Comparison of ENCODE assay signal across 8 cellular contexts in genomic region chr12:8697120-8697475, GRCh38. TPM values are rescaled to one million over a fixed set of nuclear protein-coding genes. Genes with fewer than 3 reads are reported as not detected.
DNase-seq lines count a peak whose midpoint lies in the region; ATAC-seq lines count a peak whose summit lies in the region.

No MANE protein-coding gene starts in this region.

- H3K27me3 Mint-ChIP-seq in activated naive CD4-positive, alpha-beta T cell treated with anti-CD3 and anti-CD28 coated beads for 36 hours (ENCODE audit: low read depth), result no peaks in the 10 kb centered on the region
- no peaks in the 10 kb centered on the region for H3K27me3 Mint-ChIP-seq in stimulated activated naive CD8-positive, alpha-beta T cell treated with anti-CD3 and anti-CD28 coated beads, Interleukin-15, amount 100 ng/mL, for 72 hours

- peak overlapping the region; percentile 82 for H3K27ac ChIP-seq in caudate nucleus (ENCODE audit: low read depth, low read length)

- no peaks in the 10 kb centered on the region for H3K36me3 Mint-ChIP-seq in activated naive CD4-positive, alpha-beta T cell treated with anti-CD3 and anti-CD28 coated beads for 36 hours (ENCODE audit: low read depth)

- intact Hi-C loops in activated naive CD4-positive, alpha-beta T cell treated with anti-CD3 and anti-CD28 coated beads for 36 hours (cut with micrococcal nuclease), result loop anchor here (2.0 to 5.0 kb wide), 2 partner anchors 195 to 252 kb away; partner anchors contain the start of gene M6PR

- ATAC-seq in HG02973 (IDR thresholded peaks at IDR 0.05; ENCODE audit: unreplicated experiment), result peak; percentile 11
- ATAC-seq in stimulated activated naive CD8-positive, alpha-beta T cell treated with anti-CD3 and anti-CD28 coated beads, Interleukin-15, amount 100 ng/mL, for 72 hours, result peak; percentile 35

- DNase-seq in activated naive CD4-positive, alpha-beta T cell treated with anti-CD3 and anti-CD28 coated beads for 36 hours, result no peak
- DNase-seq in activated naive CD4-positive, alpha-beta T cell treated with anti-CD3 and anti-CD28 coated beads, Interleukin-2, amount 50 U/mL, for 16 hours, result no peak
- peak; percentile 53 to 65 for DNase-seq in NOMO-1 (lab: John Stamatoyannopoulos, UW; ENCODE audit: unreplicated experiment in 2 of 2)
- DNase-seq in caudate nucleus (lab: John Stamatoyannopoulos, UW), result peak in 3 of 61 donors; percentile 50 to 64 (median 51)
- peak; percentile 50 for DNase-seq in kidney tubule cell (ENCODE audit: low spot score)
- DNase-seq in stimulated activated naive CD8-positive, alpha-beta T cell treated with anti-CD3 and anti-CD28 coated beads, Interleukin-15, amount 100 ng/mL, for 72 hours, result no peak
- DNase-seq in stimulated activated CD4-positive, alpha-beta T cell treated with anti-CD3 and anti-CD28 coated beads, Interleukin-4, amount 100 ng/mL, for 24 hours, result no peak

- H3K4me1 Mint-ChIP-seq in activated naive CD4-positive, alpha-beta T cell treated with anti-CD3 and anti-CD28 coated beads for 36 hours (ENCODE audit: low read depth), result peaks cover 27% of the 10 kb centered on the region
- H3K4me1 Mint-ChIP-seq in stimulated activated naive CD8-positive, alpha-beta T cell treated with anti-CD3 and anti-CD28 coated beads, Interleukin-15, amount 100 ng/mL, for 72 hours, result peaks cover 37% of the 10 kb centered on the region

- H3K4me3 Mint-ChIP-seq in activated naive CD4-positive, alpha-beta T cell treated with anti-CD3 and anti-CD28 coated beads for 36 hours, result peak overlapping the region; percentile 91
- peak overlapping the region; percentile 87 to 94 for H3K4me3 Mint-ChIP-seq in stimulated activated naive CD8-positive, alpha-beta T cell treated with anti-CD3 and anti-CD28 coated beads, Interleukin-15, amount 100 ng/mL, for 72 hours

- CTCF ChIA-PET in activated naive CD4-positive, alpha-beta T cell treated with anti-CD3 and anti-CD28 coated beads for 36 hours (lab: Charles Lee), result interaction anchor here (1.6 kb wide), 1 partner anchor 193 kb away, joined by 5 read pairs; no protein-coding TSS in a partner anchor

- no peaks in the 10 kb centered on the region for H3K9me3 Mint-ChIP-seq in activated naive CD4-positive, alpha-beta T cell treated with anti-CD3 and anti-CD28 coated beads for 36 hours
- H3K9me3 Mint-ChIP-seq in stimulated activated naive CD8-positive, alpha-beta T cell treated with anti-CD3 and anti-CD28 coated beads, Interleukin-15, amount 100 ng/mL, for 72 hours, result no peaks in the 10 kb centered on the region

- H3K27ac Mint-ChIP-seq in activated naive CD4-positive, alpha-beta T cell treated with anti-CD3 and anti-CD28 coated beads for 36 hours, result no peak overlapping the region
- H3K27ac Mint-ChIP-seq in stimulated activated naive CD8-positive, alpha-beta T cell treated with anti-CD3 and anti-CD28 coated beads, Interleukin-15, amount 100 ng/mL, for 72 hours, result peak overlapping the region; percentile 6 to 54

RNA-seq across cellular contexts. Expression of gene RIMKLB, which starts 0.7 kb away (rescaled TPM):
- total RNA-seq in activated naive CD4-positive, alpha-beta T cell treated with anti-CD3 and anti-CD28 coated beads for 36 hours, result 1 to 10 TPM; 5.2 to 5.5 TPM

RNA-seq across cellular contexts. Expression of gene MFAP5, which starts 34.5 kb away (rescaled TPM):
- not detected for total RNA-seq in activated naive CD4-positive, alpha-beta T cell treated with anti-CD3 and anti-CD28 coated beads for 36 hours

Comparison
In these comparisons a context has a peak if more than half of its experiments do, and no peak if none do; other contexts are left out.
1. DNase-seq: peak in NOMO-1 (2 of 2) and kidney tubule cell (single experiment); none in activated naive CD4-positive, alpha-beta T cell treated with anti-CD3 and anti-CD28 coated beads for 36 hours (single experiment), activated naive CD4-positive, alpha-beta T cell treated with anti-CD3 and anti-CD28 coated beads, Interleukin-2, amount 50 U/mL, for 16 hours (single experiment), stimulated activated naive CD8-positive, alpha-beta T cell treated with anti-CD3 and anti-CD28 coated beads, Interleukin-15, amount 100 ng/mL, for 72 hours (0 of 2) and stimulated activated CD4-positive, alpha-beta T cell treated with anti-CD3 and anti-CD28 coated beads, Interleukin-4, amount 100 ng/mL, for 24 hours (single experiment).